Comparison of ENCODE assay signal across 32 cellular contexts in the genomic region with DNA sequence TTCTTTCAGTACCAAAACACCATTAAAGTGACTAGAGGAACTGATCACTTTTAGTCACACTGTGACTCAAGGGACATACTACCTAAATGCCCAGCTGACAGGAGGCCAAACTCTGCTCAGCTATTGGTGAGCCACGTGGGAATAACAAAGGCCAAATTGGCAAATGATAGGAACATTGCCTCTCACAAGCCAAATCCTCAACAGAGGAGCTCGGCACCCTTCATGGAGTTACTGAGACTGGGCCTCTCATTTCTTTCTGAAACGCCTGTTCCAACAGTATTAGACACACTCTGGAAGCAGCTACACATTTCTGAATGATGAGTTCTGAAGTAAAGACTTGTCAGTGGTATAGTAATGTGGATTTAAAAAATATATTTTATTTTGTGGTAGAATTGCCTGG.
DNase-seq lines count a peak whose midpoint lies in the region; ATAC-seq and TF ChIP-seq lines count a peak whose summit lies in the region.
"Had no signal": no experiment of that assay in that cellular context is flagged by ENCODE, and none has a peak within 500 bp of the region (broad histone marks: within the 10 kb centered on the region; RNA-seq: fewer than 3 reads in every experiment).

No MANE protein-coding gene starts in this region.

- CTCF ChIA-PET in activated CD4-positive, alpha-beta T cell treated with anti-CD3 and anti-CD28 coated beads for 36 hours (lab: Charles Lee) = no interaction called here

- intact Hi-C loops in left ventricle myocardium superior (cut with micrococcal nuclease) (no loop called here), sciatic nerve (cut with DNase I) (no loop called here)
- intact Hi-C loops in activated CD4-positive, alpha-beta T cell treated with anti-CD3 and anti-CD28 coated beads for 36 hours (cut with DNase I, micrococcal nuclease) = no loop called here

- H3F3A ChIP-seq in neural progenitor cell (ENCODE audit: low read depth) = no peaks in the 10 kb centered on the region

- no peak overlapping the region for H3K4me3 Mint-ChIP-seq in neural progenitor cell
- no peak overlapping the region for H3K4me3 Mint-ChIP-seq in activated CD4-positive, alpha-beta T cell treated with anti-CD3 and anti-CD28 coated beads for 36 hours
- H3K4me3 Mint-ChIP-seq: activated T-cell treated with anti-CD3 and anti-CD28 coated beads, Interleukin-2, amount 50 U/mL, for 24 hours; CD8-positive, alpha-beta memory T cell; endodermal cell; neural crest cell; stimulated activated naive B cell treated with anti-CD40 and anti-IgM and Interleukin-4, amounts not matched to agents 10 μg/mL and 1 μg/mL and 100 μg/mL, for 72 hours; T-cell; WTC11 had no signal

- H3K36me3 ChIP-seq in adipocyte (ENCODE audit: control insufficient read depth, insufficient read depth, low read length, severe bottlenecking) (no peaks in the 10 kb centered on the region), neural progenitor cell (no peaks in the 10 kb centered on the region)
- H3K36me3 ChIP-seq: BE2C, gastrocnemius medialis, sigmoid colon, SJCRH30, suprapubic skin had no signal

- H2AFZ ChIP-seq in neural progenitor cell (replicated peaks) = no peak overlapping the region

- H3K9ac ChIP-seq in adipocyte (ENCODE audit: low read length) (peak overlapping the region; percentile 70), neural progenitor cell (no peak overlapping the region)

- no peak overlapping the region for H3K4me3 ChIP-seq in adipocyte (ENCODE audit: low read length)
- no peak overlapping the region for H3K4me3 ChIP-seq in neural progenitor cell
- H3K4me3 ChIP-seq: gastrocnemius medialis, sigmoid colon, SJCRH30, suprapubic skin had no signal

- no peaks in the 10 kb centered on the region for H4K20me1 ChIP-seq in neural progenitor cell (ENCODE audit: low read depth)

- POLR2A ChIA-PET in activated CD4-positive, alpha-beta T cell treated with anti-CD3 and anti-CD28 coated beads for 36 hours (lab: Charles Lee) = interaction anchor here (0.7 kb wide), 1 partner anchor 44 kb away, joined by 4 read pairs; no protein-coding TSS in a partner anchor

- ATAC-seq in left ventricle myocardium superior (peak; percentile 75), sciatic nerve (peak; percentile 44), GM18873 (IDR thresholded peaks at IDR 0.05; ENCODE audit: low FRiP score, unreplicated experiment) (no peak)
- ATAC-seq in activated CD4-positive, alpha-beta T cell treated with anti-CD3 and anti-CD28 coated beads for 36 hours = no peak
- ATAC-seq: stimulated activated naive B cell treated with anti-CD40 and anti-IgM and Interleukin-4, amounts not matched to agents 10 μg/mL and 1 μg/mL and 100 μg/mL, for 72 hours; T-cell; WTC11 had no signal

- no peaks in the 10 kb centered on the region for H3K36me3 Mint-ChIP-seq in neural progenitor cell
- no peaks in the 10 kb centered on the region for H3K36me3 Mint-ChIP-seq in activated CD4-positive, alpha-beta T cell treated with anti-CD3 and anti-CD28 coated beads for 36 hours (ENCODE audit: low read depth)
- H3K36me3 Mint-ChIP-seq: CD8-positive, alpha-beta memory T cell; stimulated activated naive B cell treated with anti-CD40 and anti-IgM and Interleukin-4, amounts not matched to agents 10 μg/mL and 1 μg/mL and 100 μg/mL, for 72 hours; T-cell had no signal

- peaks cover 2% of the 10 kb centered on the region for H3K27me3 Mint-ChIP-seq in neural progenitor cell (ENCODE audit: insufficient read depth, low read depth)
- no peaks in the 10 kb centered on the region for H3K27me3 Mint-ChIP-seq in activated CD4-positive, alpha-beta T cell treated with anti-CD3 and anti-CD28 coated beads for 36 hours
- H3K27me3 Mint-ChIP-seq: activated T-cell treated with anti-CD3 and anti-CD28 coated beads, Interleukin-2, amount 50 U/mL, for 24 hours; CD8-positive, alpha-beta memory T cell; stimulated activated naive B cell treated with anti-CD40 and anti-IgM and Interleukin-4, amounts not matched to agents 10 μg/mL and 1 μg/mL and 100 μg/mL, for 72 hours had no signal

- H3K9me3 ChIP-seq in adipocyte (ENCODE audit: control insufficient read depth, low read length) = peaks cover 3% of the 10 kb centered on the region
- no peaks in the 10 kb centered on the region for H3K9me3 ChIP-seq in neural progenitor cell (ENCODE audit: low read depth)
- H3K9me3 ChIP-seq: BE2C, gastrocnemius medialis, SJCRH30, suprapubic skin had no signal

- peaks cover 2% of the 10 kb centered on the region for H3K9me3 Mint-ChIP-seq in neural progenitor cell
- H3K9me3 Mint-ChIP-seq in activated CD4-positive, alpha-beta T cell treated with anti-CD3 and anti-CD28 coated beads for 36 hours (ENCODE audit: low read depth) = peaks cover under 1% of the 10 kb centered on the region
- H3K9me3 Mint-ChIP-seq: activated T-cell treated with anti-CD3 and anti-CD28 coated beads, Interleukin-2, amount 50 U/mL, for 24 hours; T-cell had no signal

- H3K27ac Mint-ChIP-seq in neural progenitor cell = no peak overlapping the region
- no peak overlapping the region for H3K27ac Mint-ChIP-seq in activated CD4-positive, alpha-beta T cell treated with anti-CD3 and anti-CD28 coated beads for 36 hours
- H3K27ac Mint-ChIP-seq: activated T-cell treated with anti-CD3 and anti-CD28 coated beads, Interleukin-2, amount 50 U/mL, for 24 hours; CD8-positive, alpha-beta memory T cell; endodermal cell; stimulated activated naive B cell treated with anti-CD40 and anti-IgM and Interleukin-4, amounts not matched to agents 10 μg/mL and 1 μg/mL and 100 μg/mL, for 72 hours; T-cell; WTC11 had no signal

- H3K4me2 ChIP-seq in neural progenitor cell = no peak overlapping the region

- no peak overlapping the region for H3K27ac ChIP-seq in neural progenitor cell
- H3K27ac ChIP-seq: gastrocnemius medialis, HL-60, sigmoid colon, SJCRH30, suprapubic skin had no signal

- H3K4me1 Mint-ChIP-seq in neural progenitor cell = no peaks in the 10 kb centered on the region
- no peaks in the 10 kb centered on the region for H3K4me1 Mint-ChIP-seq in activated CD4-positive, alpha-beta T cell treated with anti-CD3 and anti-CD28 coated beads for 36 hours
- H3K4me1 Mint-ChIP-seq: CD8-positive, alpha-beta memory T cell; endodermal cell; neural crest cell; stimulated activated naive B cell treated with anti-CD40 and anti-IgM and Interleukin-4, amounts not matched to agents 10 μg/mL and 1 μg/mL and 100 μg/mL, for 72 hours; T-cell; WTC11 had no signal

- DNase-seq in GM03348 (ENCODE audit: low spot score) (peak; percentile 18), adipocyte (ENCODE audit: low read depth) (no peak), left ventricle myocardium superior (peak; percentile 25), sciatic nerve (ENCODE audit: low spot score) (no peak), neural progenitor cell (ENCODE audit: low spot score) (no peak)
- DNase-seq in activated CD4-positive, alpha-beta T cell treated with anti-CD3 and anti-CD28 coated beads for 36 hours = no peak
- DNase-seq: activated CD4-positive, alpha-beta T cell treated with anti-CD3 and anti-CD28 coated beads, Interleukin-2, amount 50 U/mL, for 1 hour; activated gamma-delta T cell treated with Interleukin-2 at 50 U/mL for 16 hours; activated T-cell treated with anti-CD3 and anti-CD28 coated beads, Interleukin-2, amount 50 U/mL, for 24 hours; BE2C; CD8-positive, alpha-beta memory T cell; central memory CD4-positive, alpha-beta T cell; dermis blood vessel endothelial cell; DMS 273 treated with DMSO at 0.1 percent for 48 hours; EL; endodermal cell; hippocampal formation; KG1; NCI-H1105; NCI-H1930; NCI-H510A treated with DMSO at 0.1 percent for 48 hours; posterior cingulate gyrus; sigmoid colon; SJCRH30; stimulated activated naive B cell treated with anti-CD40 and anti-IgM and Interleukin-4, amounts not matched to agents 10 μg/mL and 1 μg/mL and 100 μg/mL, for 72 hours; T-cell had no signal

- TF ChIP-seq CTCF in neural progenitor cell (IDR thresholded peaks at IDR 0.05) = no peak

- H3K4me1 ChIP-seq in adipocyte (ENCODE audit: control insufficient read depth, insufficient read depth, low read length) (peaks cover 32% of the 10 kb centered on the region), neural progenitor cell (no peaks in the 10 kb centered on the region)
- H3K4me1 ChIP-seq: BE2C, gastrocnemius medialis, sigmoid colon, SJCRH30, suprapubic skin had no signal

- H3K27me3 ChIP-seq in adipocyte (replicated peaks; ENCODE audit: control insufficient read depth, insufficient read depth, low read length) (no peaks in the 10 kb centered on the region), neural progenitor cell (no peaks in the 10 kb centered on the region)
- H3K27me3 ChIP-seq: BE2C, gastrocnemius medialis, sigmoid colon, SJCRH30, suprapubic skin had no signal

- H3K79me2 ChIP-seq in neural progenitor cell (ENCODE audit: low read depth) = no peaks in the 10 kb centered on the region

Comparison
In these comparisons a context has a peak if more than half of its experiments do, and no peak if none do; other contexts are left out.
1. DNase-seq: peak in GM03348 (single experiment) and left ventricle myocardium superior (single experiment); none in adipocyte (single experiment), sciatic nerve (single experiment), neural progenitor cell (single experiment) and activated CD4-positive, alpha-beta T cell treated with anti-CD3 and anti-CD28 coated beads for 36 hours (single experiment).
2. ATAC-seq: peak in left ventricle myocardium superior (single experiment) and sciatic nerve (single experiment); none in GM18873 (single experiment) and activated CD4-positive, alpha-beta T cell treated with anti-CD3 and anti-CD28 coated beads for 36 hours (single experiment).